In the genomic region with DNA sequence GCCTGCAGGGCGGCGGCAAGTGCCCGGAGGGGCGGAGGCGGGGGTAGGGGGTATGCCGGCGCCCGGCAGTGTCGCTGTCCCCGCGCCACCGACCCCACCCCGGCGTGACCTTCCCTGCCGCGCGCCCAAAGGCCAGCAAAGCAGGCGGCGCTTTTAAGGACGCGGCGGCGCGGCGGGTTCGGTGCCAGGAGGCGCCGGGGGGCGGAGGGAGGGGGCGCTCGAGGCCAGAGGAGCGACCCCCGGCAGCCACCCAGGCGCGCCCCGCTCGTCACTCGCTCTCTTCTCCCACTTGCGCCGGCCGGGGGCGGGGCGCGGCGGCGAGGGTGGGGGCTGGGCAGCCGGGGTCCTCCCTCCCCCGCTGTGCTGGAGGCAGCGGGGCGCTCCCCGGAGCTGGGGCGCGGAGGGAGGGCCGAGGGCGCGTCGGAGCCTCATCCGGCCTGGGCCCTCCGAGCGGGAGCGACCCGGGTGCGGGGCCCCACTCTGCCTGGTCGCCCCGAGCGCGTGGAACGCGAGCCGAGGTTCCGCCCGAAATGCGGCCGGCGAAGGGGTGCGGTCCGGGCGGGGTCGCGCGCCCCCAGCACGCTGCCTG, we compare ENCODE assay signal across 8 cellular contexts. TPM values are rescaled to one million over a fixed set of nuclear protein-coding genes. Genes with fewer than 3 reads are reported as not detected.
DNase-seq lines count a peak whose midpoint lies in the region; ATAC-seq and TF ChIP-seq lines count a peak whose summit lies in the region.

No MANE protein-coding gene starts in this region.

- H3K9me3 Mint-ChIP-seq in stimulated activated naive CD8-positive, alpha-beta T cell treated with anti-CD3 and anti-CD28 coated beads, Interleukin-15, Interleukin-2, amounts not matched to agents 100 ng/mL and 50 ng/mL, for 24 hours: no peaks in the 10 kb centered on the region

- H3K36me3 ChIP-seq in body of pancreas (replicated peaks in 1 of 2; ENCODE audit: insufficient read depth in 1 of 2, low read depth in 2 of 2) (no peaks in the 10 kb centered on the region), kidney epithelial cell (ENCODE audit: control insufficient read depth, insufficient read depth, low read length) (no peaks in the 10 kb centered on the region)

- intact Hi-C loops in body of pancreas (cut with DNase I): no loop called here

- H3K27me3 ChIP-seq in body of pancreas: no peaks in the 10 kb centered on the region
- peaks cover 3% of the 10 kb centered on the region for H3K27me3 ChIP-seq in kidney epithelial cell (ENCODE audit: control insufficient read depth, insufficient read depth, low read length)

- H3K27ac Mint-ChIP-seq in stimulated activated naive CD8-positive, alpha-beta T cell treated with anti-CD3 and anti-CD28 coated beads, Interleukin-15, Interleukin-2, amounts not matched to agents 100 ng/mL and 50 ng/mL, for 24 hours: peak overlapping the region; percentile 58

- peak overlapping the region; percentile 31 to 42 for H3K4me3 ChIP-seq in body of pancreas
- peak overlapping the region; percentile 60 for H3K4me3 ChIP-seq in kidney epithelial cell (ENCODE audit: low read depth, low read length)

- peak in 1 of 7 experiments; percentile 6 for TF ChIP-seq CTCF in body of pancreas (IDR thresholded peaks at IDR 0.05)
- TF ChIP-seq CTCF in kidney epithelial cell (IDR thresholded peaks at IDR 0.05; ENCODE audit: insufficient read depth, low read length, poor library complexity, severe bottlenecking): no peak

- ATAC-seq in body of pancreas: peak; percentile 43
- no peak for ATAC-seq in HG02885 (IDR thresholded peaks at IDR 0.05; ENCODE audit: poor library complexity, unreplicated experiment)

- peaks cover 34% of the 10 kb centered on the region for H3K27me3 Mint-ChIP-seq in stimulated activated naive CD8-positive, alpha-beta T cell treated with anti-CD3 and anti-CD28 coated beads, Interleukin-15, Interleukin-2, amounts not matched to agents 100 ng/mL and 50 ng/mL, for 24 hours

- 2 to 3% methylated on average over 6 to 25 of the region's 82 CpGs for WGBS in body of pancreas, 2 donors

- no peaks in the 10 kb centered on the region for H3K36me3 Mint-ChIP-seq in stimulated activated naive CD8-positive, alpha-beta T cell treated with anti-CD3 and anti-CD28 coated beads, Interleukin-15, Interleukin-2, amounts not matched to agents 100 ng/mL and 50 ng/mL, for 24 hours (ENCODE audit: low read depth)

- H3K4me3 Mint-ChIP-seq in stimulated activated naive CD8-positive, alpha-beta T cell treated with anti-CD3 and anti-CD28 coated beads, Interleukin-15, Interleukin-2, amounts not matched to agents 100 ng/mL and 50 ng/mL, for 24 hours: peak overlapping the region; percentile 79

- no peak for TF ChIP-seq POLR2A in body of pancreas (IDR thresholded peaks at IDR 0.05)

- H3K27ac ChIP-seq in body of pancreas: peak overlapping the region; percentile 88 to 96 (median 94)

- H3K4me1 Mint-ChIP-seq in stimulated activated naive CD8-positive, alpha-beta T cell treated with anti-CD3 and anti-CD28 coated beads, Interleukin-15, Interleukin-2, amounts not matched to agents 100 ng/mL and 50 ng/mL, for 24 hours (ENCODE audit: low read depth): peaks cover 4% of the 10 kb centered on the region

- H3K4me1 ChIP-seq in body of pancreas: peaks cover 37% of the 10 kb centered on the region

- H3K9me3 ChIP-seq in body of pancreas: no peaks in the 10 kb centered on the region

- peak; percentile 29 to 40 for DNase-seq in stimulated activated CD4-positive, alpha-beta T cell treated with anti-CD3 and anti-CD28 coated beads, Interleukin-4, amount 100 ng/mL, for 4 hours
- no peak for DNase-seq in stimulated activated CD4-positive, alpha-beta T cell treated with anti-CD3 and anti-CD28 coated beads, Interleukin-4, amount 100 ng/mL, for 24 hours
- DNase-seq in body of pancreas (peak in 2 of 4 donors; percentile 42 to 54), kidney epithelial cell (ENCODE audit: low read depth) (no peak), NCI-H2107 (lab: John Stamatoyannopoulos, UW) (no peak), AML-193 (lab: John Stamatoyannopoulos, UW) (no peak)

RNA-seq across cellular contexts. Expression of a gene that starts 8.5 kb away (rescaled TPM):
- 10 to 100 TPM in 1 of 2 donors, 1 to 10 TPM in 1; 5.7 to 14.8 TPM for total RNA-seq in body of pancreas
- total RNA-seq in kidney epithelial cell: 6.6 and 15.1 TPM in 2 replicates

Comparison
In these comparisons a context has a peak if more than half of its experiments do, and no peak if none do; other contexts are left out.
1. DNase-seq: peak in stimulated activated CD4-positive, alpha-beta T cell treated with anti-CD3 and anti-CD28 coated beads, Interleukin-4, amount 100 ng/mL, for 4 hours (2 of 2); none in stimulated activated CD4-positive, alpha-beta T cell treated with anti-CD3 and anti-CD28 coated beads, Interleukin-4, amount 100 ng/mL, for 24 hours (single experiment), kidney epithelial cell (single experiment), NCI-H2107 (single experiment) and AML-193 (0 of 2).